8 cellular contexts compared by ENCODE assay signal in genomic region chr4:53365486-53366300, GRCh38. TPM values are rescaled to one million over a fixed set of nuclear protein-coding genes. Genes with fewer than 3 reads are reported as not detected.
A peak's percentile ranks its signal among the peaks of the same experiment; 100 is the strongest.
DNase-seq lines count a peak whose midpoint lies in the region; ATAC-seq and TF ChIP-seq lines count a peak whose summit lies in the region.

Gene SCFD2, minus strand, starts transcription at chr4:53366061.

- H3K4me1 Mint-ChIP-seq in activated naive CD8-positive, alpha-beta T cell treated with anti-CD3 and anti-CD28 coated beads, Interleukin-2, amount 10 ng/mL, durations not matched to agents 7 days and 5 days = peaks cover 43% of the 10 kb centered on the region

- POLR2A ChIA-PET in activated naive CD8-positive, alpha-beta T cell treated with anti-CD3 and anti-CD28 coated beads, Interleukin-2, amount 10 ng/mL, durations not matched to agents 7 days and 5 days (lab: Charles Lee) = interaction anchor here (2.2 kb wide), 1 partner anchor 12 kb away, joined by 15 read pairs; the partner anchor contains the start of gene FIP1L1

- H3K36me3 Mint-ChIP-seq in activated naive CD8-positive, alpha-beta T cell treated with anti-CD3 and anti-CD28 coated beads, Interleukin-2, amount 10 ng/mL, durations not matched to agents 7 days and 5 days = peaks cover 14% of the 10 kb centered on the region

- no peak for TF ChIP-seq EP300 in ovary (IDR thresholded peaks at IDR 0.05)

- H3K9me3 ChIP-seq in SU-DHL-6 (ENCODE audit: insufficient read depth, low read length) (no peaks in the 10 kb centered on the region), ovary (no peaks in the 10 kb centered on the region), thyroid gland (no peaks in the 10 kb centered on the region)

- 0 to 1% (median 1%) methylated on average over 49 to 51 of the region's 51 CpGs for WGBS in ovary, 3 donors
- WGBS in thyroid gland, 2 donors = 0 to 2% methylated on average over 35 to 51 of the region's 51 CpGs

- H3K27ac Mint-ChIP-seq in activated naive CD8-positive, alpha-beta T cell treated with anti-CD3 and anti-CD28 coated beads, Interleukin-2, amount 10 ng/mL, durations not matched to agents 7 days and 5 days = peak within 1 kb of the TSS; percentile 90

- no peaks in the 10 kb centered on the region for H3F3A ChIP-seq in SU-DHL-6 (ENCODE audit: insufficient read depth)

- H3K4me2 ChIP-seq in SU-DHL-6 (ENCODE audit: low read depth, low read length, poor library complexity, severe bottlenecking) = peak within 1 kb of the TSS; percentile 96

- peak within 1 kb of the TSS; percentile 97 for H3K4me3 Mint-ChIP-seq in activated naive CD8-positive, alpha-beta T cell treated with anti-CD3 and anti-CD28 coated beads, Interleukin-2, amount 10 ng/mL, durations not matched to agents 7 days and 5 days

- H3K9ac ChIP-seq in SU-DHL-6 (ENCODE audit: low read length) = peak within 1 kb of the TSS; percentile 68

- H3K27me3 Mint-ChIP-seq in activated naive CD8-positive, alpha-beta T cell treated with anti-CD3 and anti-CD28 coated beads, Interleukin-2, amount 10 ng/mL, durations not matched to agents 7 days and 5 days = peaks cover 8% of the 10 kb centered on the region

- H3K79me2 ChIP-seq in SU-DHL-6 (ENCODE audit: insufficient read depth, low read length) = peaks cover 42% of the 10 kb centered on the region

- H3K27me3 ChIP-seq in SU-DHL-6 (ENCODE audit: low read length) (no peaks in the 10 kb centered on the region), ovary (no peaks in the 10 kb centered on the region), thyroid gland (no peaks in the 10 kb centered on the region)

- DNase-seq in NCI-H128 (lab: John Stamatoyannopoulos, UW; ENCODE audit: unreplicated experiment) = peak; percentile 87
- DNase-seq in activated naive CD8-positive, alpha-beta T cell treated with anti-CD3 and anti-CD28 coated beads, Interleukin-2, amount 10 ng/mL, durations not matched to agents 7 days and 5 days = peak; percentile 92
- DNase-seq in Right ventricle myocardium inferior (ENCODE audit: missing footprints) = peak; percentile 97
- peak; percentile 97 to 98 (median 97) for DNase-seq in ovary
- DNase-seq in thyroid gland = peak; percentile 97 to 99

- H4K20me1 ChIP-seq in SU-DHL-6 (ENCODE audit: low read depth, low read length) = no peaks in the 10 kb centered on the region

- no peaks in the 10 kb centered on the region for H3K9me2 ChIP-seq in SU-DHL-6 (replicated peaks; ENCODE audit: insufficient read depth, low read length)

- H3K9me3 Mint-ChIP-seq in activated naive CD8-positive, alpha-beta T cell treated with anti-CD3 and anti-CD28 coated beads, Interleukin-2, amount 10 ng/mL, durations not matched to agents 7 days and 5 days = no peaks in the 10 kb centered on the region

- no peak within 1 kb of the TSS; the same call in 1 of the 2 replicates for H3K27ac ChIP-seq in SU-DHL-6 (ENCODE audit: low read depth, low read length)
- H3K27ac ChIP-seq in ovary = peak within 1 kb of the TSS in 1 of 2 donors; percentile 34
- H3K27ac ChIP-seq in thyroid gland = peak within 1 kb of the TSS in 1 of 3 donors; percentile 12

- ATAC-seq in HG02678 (IDR thresholded peaks at IDR 0.05; ENCODE audit: unreplicated experiment) (peak; percentile 99), Right ventricle myocardium inferior (peak; percentile 100)
- ATAC-seq in activated naive CD8-positive, alpha-beta T cell treated with anti-CD3 and anti-CD28 coated beads, Interleukin-2, amount 10 ng/mL, durations not matched to agents 7 days and 5 days (ENCODE audit: low read depth) = peak; percentile 99

- peak; percentile 42 for TF ChIP-seq POLR2A in GM10847 (IDR thresholded peaks at IDR 0.05; ENCODE audit: extremely low read depth, insufficient read length)
- TF ChIP-seq POLR2A in ovary (IDR thresholded peaks at IDR 0.05) = peak; percentile 23
- TF ChIP-seq POLR2A in thyroid gland (IDR thresholded peaks at IDR 0.05) = peak in 1 of 2 donors; percentile 69

- H2AFZ ChIP-seq in SU-DHL-6 (ENCODE audit: low read depth, low read length, severe bottlenecking) = peak within 1 kb of the TSS; percentile 78

- H3K4me3 ChIP-seq in SU-DHL-6 (ENCODE audit: insufficient read depth, low read length, poor library complexity, severe bottlenecking) = peak within 1 kb of the TSS; percentile 74
- peak within 1 kb of the TSS; percentile 64 for H3K4me3 ChIP-seq in ovary
- H3K4me3 ChIP-seq in thyroid gland (replicated peaks in 1 of 3) = peak within 1 kb of the TSS; percentile 81 to 98 (median 91)

- TF ChIP-seq CTCF in SU-DHL-6 (IDR thresholded peaks at IDR 0.05; ENCODE audit: insufficient read depth, low read length, poor library complexity, severe bottlenecking) (no peak), ovary (IDR thresholded peaks at IDR 0.05) (no peak), thyroid gland (IDR thresholded peaks at IDR 0.05) (no peak)

- intact Hi-C loops in Right ventricle myocardium inferior (cut with DNase I) = no loop called here
- intact Hi-C loops in ovary (cut with DNase I) = loop anchor here in 1 of 4 donors (10.0 kb wide), 1 partner anchor 879 kb away; no protein-coding TSS in a partner anchor
- intact Hi-C loops in thyroid gland (cut with DNase I) = no loop called here

- H3K4me1 ChIP-seq in ovary (ENCODE audit: insufficient read depth) = peaks cover 1% of the 10 kb centered on the region
- H3K4me1 ChIP-seq in thyroid gland = peaks cover 12 to 28% of the 10 kb centered on the region in 2 donors

- no peaks in the 10 kb centered on the region for H3K36me3 ChIP-seq in SU-DHL-6 (ENCODE audit: low read length)
- H3K36me3 ChIP-seq in ovary = no peaks in the 10 kb centered on the region
- H3K36me3 ChIP-seq in thyroid gland = no peaks in the 10 kb centered on the region

RNA-seq across cellular contexts. Expression of gene SCFD2, which starts in this region (rescaled TPM):
- total RNA-seq in activated naive CD8-positive, alpha-beta T cell treated with anti-CD3 and anti-CD28 coated beads, Interleukin-2, amount 10 ng/mL, durations not matched to agents 7 days and 5 days = 10 to 100 TPM; 18.1 to 22.9 TPM
- 10.0 TPM for total RNA-seq in Right ventricle myocardium inferior
- 10 to 100 TPM; 10.1 to 42.1 (median 13.5) TPM for total RNA-seq in ovary
- polyA plus RNA-seq in ovary = 10 to 100 TPM in 1 of 2 donors, 1 to 10 TPM in 1; 5.1 to 14.3 TPM
- total RNA-seq in thyroid gland = 10 to 100 TPM; 10.3 to 32.9 (median 28.2) TPM
